21 cellular contexts compared by ENCODE assay signal in the genomic region with DNA sequence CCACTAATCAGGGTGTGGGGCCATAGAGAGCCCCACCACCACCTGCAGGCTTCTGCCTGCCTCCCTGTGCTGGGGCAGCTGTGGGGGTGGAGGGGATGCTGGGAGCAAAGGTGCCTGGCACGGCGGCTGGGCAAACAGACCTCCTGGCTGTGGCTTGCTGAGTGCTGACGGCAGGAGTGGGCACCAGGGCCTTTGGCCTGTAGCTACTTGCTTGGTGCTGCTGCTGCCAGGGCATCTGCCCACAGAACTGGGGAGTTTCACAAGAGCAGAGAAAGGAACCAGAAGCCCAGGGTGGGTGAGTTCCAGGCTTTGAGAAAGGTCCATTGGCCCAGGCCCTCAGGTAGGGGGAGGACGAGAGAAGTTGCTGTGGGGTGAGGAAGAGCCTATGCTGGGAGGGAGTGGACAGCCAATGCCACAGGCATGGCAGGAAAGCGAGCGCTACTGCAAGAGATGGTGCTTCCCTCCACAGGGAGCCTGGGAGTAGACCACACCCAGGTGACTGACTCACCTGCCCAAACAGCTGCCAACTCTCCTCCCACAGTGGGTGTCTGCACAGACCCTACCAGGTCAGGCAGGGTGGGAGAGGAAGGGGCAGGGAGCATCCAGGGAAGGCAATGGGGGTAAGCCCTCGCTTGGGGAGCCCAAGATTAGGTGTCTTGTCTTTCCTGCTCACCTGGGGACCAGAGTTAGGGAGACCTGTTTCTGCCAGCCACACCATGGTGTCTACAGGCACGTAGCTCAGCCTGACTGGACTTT. TPM values are rescaled to one million over a fixed set of nuclear protein-coding genes. Genes with fewer than 3 reads are reported as not detected.
A peak's percentile ranks its signal among the peaks of the same experiment; 100 is the strongest.
DNase-seq lines count a peak whose midpoint lies in the region; ATAC-seq and TF ChIP-seq lines count a peak whose summit lies in the region.
"Had no signal": no experiment of that assay in that cellular context is flagged by ENCODE, and none has a peak within 500 bp of the region (broad histone marks: within the 10 kb centered on the region; RNA-seq: fewer than 3 reads in every experiment).

No MANE protein-coding gene starts in this region.

- H3K36me3 Mint-ChIP-seq in activated naive CD8-positive, alpha-beta T cell treated with anti-CD3 and anti-CD28 coated beads, Interleukin-2, amount 50 U/mL, for 24 hours (ENCODE audit: low read depth), result peaks cover 64% of the 10 kb centered on the region

- CTCF ChIA-PET in HEK293 (lab: Yijun Ruan, JAX), result interaction anchor here (0.6 to 1.7 kb wide), 4 partner anchors 9 to 117 kb away, joined by 3 to 5 read pairs (median 4); no protein-coding TSS in a partner anchor

- H3K4me3 Mint-ChIP-seq in activated naive CD8-positive, alpha-beta T cell treated with anti-CD3 and anti-CD28 coated beads, Interleukin-2, amount 50 U/mL, for 24 hours, result no peak overlapping the region

- no peaks in the 10 kb centered on the region for H3K36me3 ChIP-seq in HEK293 (ENCODE audit: control insufficient read depth in 2 of 2, insufficient read depth in 1 of 2, low read length in 2 of 2)
- no peaks in the 10 kb centered on the region for H3K36me3 ChIP-seq in right lobe of liver
- no peaks in the 10 kb centered on the region for H3K36me3 ChIP-seq in gastrocnemius medialis

- TF ChIP-seq POLR2A in right lobe of liver (IDR thresholded peaks at IDR 0.05) (no peak), gastrocnemius medialis (IDR thresholded peaks at IDR 0.05) (no peak)

- POLR2A ChIA-PET in HEK293 (lab: Yijun Ruan, JAX), result no interaction called here

- intact Hi-C loops in right lobe of liver (cut with DNase I) (no loop called here), gastrocnemius medialis (cut with DNase I; ENCODE audit: low total_unique reads) (no loop called here)

- H3K27me3 Mint-ChIP-seq in activated naive CD8-positive, alpha-beta T cell treated with anti-CD3 and anti-CD28 coated beads, Interleukin-2, amount 50 U/mL, for 24 hours, result no peaks in the 10 kb centered on the region

- in situ Hi-C loops in gastrocnemius medialis (cut with MboI; ENCODE audit: low sequenced_read_pairs in 4 of 4), result no loop called here

- H3K4me3 ChIP-seq in HEK293 (ENCODE audit: low read depth, low read length) (no peak overlapping the region), right lobe of liver (no peak overlapping the region), gastrocnemius medialis (no peak overlapping the region)
- H3K4me3 ChIP-seq: BLaER1 treated with 17β-estradiol and CSF1 and Interleukin-3, amounts not matched to agents 10 nM and 100 nM; dorsolateral prefrontal cortex; heart right ventricle; transverse colon had no signal

- H3K27me3 ChIP-seq in right lobe of liver (no peaks in the 10 kb centered on the region), gastrocnemius medialis (no peaks in the 10 kb centered on the region)
- H3K27me3 ChIP-seq: BLaER1 treated with 17β-estradiol and CSF1 and Interleukin-3, amounts not matched to agents 10 nM and 100 nM; brain microvascular endothelial cell; heart right ventricle; transverse colon had no signal

- DNase-seq in DMS153 (lab: John Stamatoyannopoulos, UW) (peak; percentile 21), DMS153 treated with DMSO at 0.1 percent for 48 hours (lab: John Stamatoyannopoulos, UW; ENCODE audit: unreplicated experiment) (no peak), right lobe of liver (peak; percentile 86 to 94 (median 93)), gastrocnemius medialis (no peak), SW 1271 (lab: John Stamatoyannopoulos, UW) (no peak)
- no peak for DNase-seq in activated naive CD8-positive, alpha-beta T cell treated with anti-CD3 and anti-CD28 coated beads, Interleukin-2, amount 50 U/mL, for 24 hours
- DNase-seq: activated CD8-positive, alpha-beta memory T cell treated with anti-CD3 and anti-CD28 coated beads for 24 hours; brain microvascular endothelial cell; dorsolateral prefrontal cortex; heart right ventricle; islet precursor cell; MM.1S; NCI-H2029; NCI-H524; occipital lobe; stimulated activated CD4-positive, alpha-beta T cell treated with anti-CD3 and anti-CD28 coated beads, Interleukin-4, amount 100 ng/mL, for 4 hours; transverse colon had no signal

- H3K9me3 ChIP-seq in HEK293 (ENCODE audit: control insufficient read depth, insufficient read depth, low read depth, low read length) (no peaks in the 10 kb centered on the region), right lobe of liver (no peaks in the 10 kb centered on the region), gastrocnemius medialis (no peaks in the 10 kb centered on the region)
- H3K9me3 ChIP-seq: BLaER1 treated with 17β-estradiol and CSF1 and Interleukin-3, amounts not matched to agents 10 nM and 100 nM; heart right ventricle; transverse colon had no signal

- no peaks in the 10 kb centered on the region for H3K9me3 Mint-ChIP-seq in activated naive CD8-positive, alpha-beta T cell treated with anti-CD3 and anti-CD28 coated beads, Interleukin-2, amount 50 U/mL, for 24 hours

- H3K27ac ChIP-seq in HEK293 (ENCODE audit: extremely low read depth, low read depth, low read length) (no peak overlapping the region), right lobe of liver (peak overlapping the region; percentile 23 to 64 (median 63)), gastrocnemius medialis (no peak overlapping the region)
- H3K27ac ChIP-seq: 22Rv1; BLaER1 treated with 17β-estradiol and CSF1 and Interleukin-3, amounts not matched to agents 10 nM and 100 nM; brain microvascular endothelial cell; dorsolateral prefrontal cortex; heart right ventricle; transverse colon had no signal

- H3K4me1 ChIP-seq in HEK293 (ENCODE audit: control insufficient read depth, insufficient read depth, low read length) (no peaks in the 10 kb centered on the region), right lobe of liver (peaks cover 0 to 29% (median 7%) of the 10 kb centered on the region in 4 donors), gastrocnemius medialis (no peaks in the 10 kb centered on the region)
- H3K4me1 ChIP-seq: heart right ventricle, transverse colon had no signal

- no peak for ATAC-seq in activated naive CD8-positive, alpha-beta T cell treated with anti-CD3 and anti-CD28 coated beads, Interleukin-2, amount 50 U/mL, for 24 hours
- peak; percentile 88 to 97 (median 96) for ATAC-seq in right lobe of liver
- ATAC-seq in GM18511 (IDR thresholded peaks at IDR 0.05; ENCODE audit: unreplicated experiment), result no peak
- no peak for ATAC-seq in gastrocnemius medialis

- peaks cover 56% of the 10 kb centered on the region for H3K4me1 Mint-ChIP-seq in activated naive CD8-positive, alpha-beta T cell treated with anti-CD3 and anti-CD28 coated beads, Interleukin-2, amount 50 U/mL, for 24 hours

- TF ChIP-seq CTCF in HEK293 (tag by site-specific recombination; IDR thresholded peaks at IDR 0.05), result no peak
- no peak for TF ChIP-seq CTCF in right lobe of liver (IDR thresholded peaks at IDR 0.05)
- no peak for TF ChIP-seq CTCF in gastrocnemius medialis (IDR thresholded peaks at IDR 0.05 in 4 of 5, conservative IDR thresholded peaks at IDR 0.05 in 1 of 5)

- peak overlapping the region; percentile 97 for H3K27ac Mint-ChIP-seq in activated naive CD8-positive, alpha-beta T cell treated with anti-CD3 and anti-CD28 coated beads, Interleukin-2, amount 50 U/mL, for 24 hours

- WGBS in right lobe of liver (ENCODE audit: insufficient coverage, low coverage, low lambda C conversion rate, missing lambda C conversion rate), result 40% methylated on average over 6 of the region's 8 CpGs

TF ChIP-seq in HEK293, 187 proteins besides CTCF, POLR2A, EP300 and RAD21:
- TF ChIP-seq, protein P1, sequence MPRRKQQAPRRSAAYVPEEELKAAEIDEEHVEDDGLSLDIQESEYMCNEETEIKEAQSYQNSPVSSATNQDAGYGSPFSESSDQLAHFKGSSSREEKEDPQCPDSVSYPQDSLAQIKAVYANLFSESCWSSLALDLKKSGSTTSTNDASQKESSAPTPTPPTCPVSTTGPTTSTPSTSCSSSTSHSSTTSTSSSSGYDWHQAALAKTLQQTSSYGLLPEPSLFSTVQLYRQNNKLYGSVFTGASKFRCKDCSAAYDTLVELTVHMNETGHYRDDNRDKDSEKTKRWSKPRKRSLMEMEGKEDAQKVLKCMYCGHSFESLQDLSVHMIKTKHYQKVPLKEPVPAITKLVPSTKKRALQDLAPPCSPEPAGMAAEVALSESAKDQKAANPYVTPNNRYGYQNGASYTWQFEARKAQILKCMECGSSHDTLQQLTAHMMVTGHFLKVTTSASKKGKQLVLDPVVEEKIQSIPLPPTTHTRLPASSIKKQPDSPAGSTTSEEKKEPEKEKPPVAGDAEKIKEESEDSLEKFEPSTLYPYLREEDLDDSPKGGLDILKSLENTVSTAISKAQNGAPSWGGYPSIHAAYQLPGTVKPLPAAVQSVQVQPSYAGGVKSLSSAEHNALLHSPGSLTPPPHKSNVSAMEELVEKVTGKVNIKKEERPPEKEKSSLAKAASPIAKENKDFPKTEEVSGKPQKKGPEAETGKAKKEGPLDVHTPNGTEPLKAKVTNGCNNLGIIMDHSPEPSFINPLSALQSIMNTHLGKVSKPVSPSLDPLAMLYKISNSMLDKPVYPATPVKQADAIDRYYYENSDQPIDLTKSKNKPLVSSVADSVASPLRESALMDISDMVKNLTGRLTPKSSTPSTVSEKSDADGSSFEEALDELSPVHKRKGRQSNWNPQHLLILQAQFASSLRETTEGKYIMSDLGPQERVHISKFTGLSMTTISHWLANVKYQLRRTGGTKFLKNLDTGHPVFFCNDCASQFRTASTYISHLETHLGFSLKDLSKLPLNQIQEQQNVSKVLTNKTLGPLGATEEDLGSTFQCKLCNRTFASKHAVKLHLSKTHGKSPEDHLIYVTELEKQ (tag by site-specific recombination; IDR thresholded peaks at IDR 0.05; ENCODE audit: borderline replicate concordance), result no peak
- no peak for TF ChIP-seq ZNF121 (tag by site-specific recombination; IDR thresholded peaks at IDR 0.05)
- TF ChIP-seq ZIC2 (tag by site-specific recombination; IDR thresholded peaks at IDR 0.05), result peak; percentile 30; the same call in 1 of the 2 replicates
- no peak for TF ChIP-seq ZNF549 (tag by site-specific recombination; IDR thresholded peaks at IDR 0.05)
- TF ChIP-seq PRDM1 (tag by site-specific recombination; IDR thresholded peaks at IDR 0.05), result no peak
- TF ChIP-seq KLF1 (tag by site-specific recombination; IDR thresholded peaks at IDR 0.05), result 0 out of 2 replicates have a peak, but pooled peaks have one; percentile 43
- TF ChIP-seq ZNF626 (tag by site-specific recombination; IDR thresholded peaks at IDR 0.05), result no peak

RNA-seq across cellular contexts. Expression of a gene that starts 39.0 kb away (rescaled TPM):
- 10 to 100 TPM in 2 of 6 experiments, 1 to 10 TPM in 4; 6.6 to 18.8 (median 8.4) TPM for total RNA-seq in right lobe of liver
- 10 to 100 TPM; 12.2 to 27.1 (median 17.0) TPM for total RNA-seq in gastrocnemius medialis

RNA-seq across cellular contexts. Expression of a gene that starts 46.1 kb away (rescaled TPM):
- 1 to 10 TPM in 1 of 6 experiments, under 1 TPM in 5; 0.18 to 1.2 (median 0.39) TPM for total RNA-seq in right lobe of liver
- 1 to 10 TPM; 3.2 to 6.1 (median 4.4) TPM for total RNA-seq in gastrocnemius medialis
- total RNA-seq: occipital lobe had no signal

Comparison
In these comparisons a context has a peak if more than half of its experiments do, and no peak if none do; other contexts are left out.
1. DNase-seq: peak in DMS153 (single experiment) and right lobe of liver (3 of 3); none in DMS153 treated with DMSO at 0.1 percent for 48 hours (single experiment), activated naive CD8-positive, alpha-beta T cell treated with anti-CD3 and anti-CD28 coated beads, Interleukin-2, amount 50 U/mL, for 24 hours (single experiment), gastrocnemius medialis (0 of 2) and SW 1271 (0 of 2).
2. H3K27ac ChIP-seq: peak in right lobe of liver (3 of 3); none in HEK293 (single experiment) and gastrocnemius medialis (0 of 4).
3. ATAC-seq: peak in right lobe of liver (4 of 4); none in activated naive CD8-positive, alpha-beta T cell treated with anti-CD3 and anti-CD28 coated beads, Interleukin-2, amount 50 U/mL, for 24 hours (single experiment), GM18511 (single experiment) and gastrocnemius medialis (0 of 2).